ENCODE assay signal across 8 cellular contexts in the genomic region with DNA sequence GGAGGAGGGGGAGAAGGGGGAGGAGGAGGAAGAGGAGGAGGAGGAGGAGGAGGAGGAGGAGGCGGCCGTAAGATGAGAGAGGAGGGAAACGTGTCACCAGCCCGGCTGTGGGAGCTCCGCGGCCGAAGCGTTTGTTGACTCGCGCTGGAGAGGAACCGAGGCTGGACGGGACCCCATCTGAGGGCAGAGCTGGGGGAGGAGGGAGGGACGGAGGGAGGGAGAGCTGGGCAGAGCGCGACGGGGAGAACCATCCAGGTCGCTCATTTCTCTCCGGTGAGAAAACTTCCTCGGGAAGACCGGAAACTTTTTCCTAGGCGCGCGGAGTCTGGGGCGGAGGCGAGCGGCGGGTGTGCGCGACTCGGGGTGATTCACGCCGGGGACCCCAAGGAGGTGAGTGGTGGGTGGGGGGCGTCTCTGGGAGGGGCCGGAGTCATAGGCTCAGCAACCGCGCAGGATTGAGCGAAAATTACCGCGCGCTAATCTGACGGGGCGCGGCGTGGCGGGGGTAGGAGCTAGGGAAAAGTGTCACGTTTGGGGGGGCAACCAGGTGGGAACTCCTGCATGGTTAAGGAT.
DNase-seq lines count a peak whose midpoint lies in the region; ATAC-seq and TF ChIP-seq lines count a peak whose summit lies in the region.

No MANE protein-coding gene starts in this region.

- peak; percentile 18 to 29 for ATAC-seq in natural killer cell treated with Interleukin-12 subunit alpha and Interleukin-12 subunit beta and Interleukin-15 and Interleukin-18, amount 100 ng/mL, for 72 hours
- ATAC-seq in HG02840 (IDR thresholded peaks at IDR 0.05; ENCODE audit: low FRiP score, unreplicated experiment), result no peak

- H3K9me3 ChIP-seq in fibroblast of lung (ENCODE audit: control insufficient read depth, insufficient read depth, low read depth, low read length), result no peaks in the 10 kb centered on the region

- TF ChIP-seq CTCF in fibroblast of lung (conservative IDR thresholded peaks at IDR 0.05 in 1 of 2, IDR thresholded peaks at IDR 0.05 in 1 of 2; ENCODE audit: low read depth in 1 of 2, low read length in 2 of 2), result no peak

- H4K20me1 ChIP-seq in fibroblast of lung (ENCODE audit: control insufficient read depth, extremely low read depth, insufficient read depth, low read length), result no peaks in the 10 kb centered on the region

- H3K4me3 Mint-ChIP-seq in T-helper 1 cell treated with Interleukin-12 subunit alpha and Interleukin-12 subunit beta and Interleukin-4 antibody, amounts not matched to agents 30 μg/mL and 1 μg/mL, for 36 hours, result peak overlapping the region; percentile 94
- peak overlapping the region; percentile 85 for H3K4me3 Mint-ChIP-seq in natural killer cell treated with Interleukin-12 subunit alpha and Interleukin-12 subunit beta and Interleukin-15 and Interleukin-18, amount 100 ng/mL, for 72 hours

- H3K36me3 Mint-ChIP-seq in T-helper 1 cell treated with Interleukin-12 subunit alpha and Interleukin-12 subunit beta and Interleukin-4 antibody, amounts not matched to agents 30 μg/mL and 1 μg/mL, for 36 hours (ENCODE audit: low read depth), result peaks cover 26% of the 10 kb centered on the region
- peaks cover 32% of the 10 kb centered on the region for H3K36me3 Mint-ChIP-seq in natural killer cell treated with Interleukin-12 subunit alpha and Interleukin-12 subunit beta and Interleukin-15 and Interleukin-18, amount 100 ng/mL, for 72 hours

- H3K9ac ChIP-seq in fibroblast of lung (ENCODE audit: insufficient read depth, low read length), result peak overlapping the region; percentile 27

- H3K79me2 ChIP-seq in fibroblast of lung (ENCODE audit: control insufficient read depth, insufficient read depth, low read length), result no peaks in the 10 kb centered on the region

- H3K27me3 ChIP-seq in fibroblast of lung (ENCODE audit: control insufficient read depth, insufficient read depth, low read length), result peaks cover 17% of the 10 kb centered on the region

- peak overlapping the region; percentile 51 for H2AFZ ChIP-seq in fibroblast of lung (ENCODE audit: low read length)

- H3K27ac ChIP-seq in fibroblast of lung (ENCODE audit: insufficient read depth, low read length), result no peak overlapping the region

- H3K36me3 ChIP-seq in fibroblast of lung (ENCODE audit: control insufficient read depth, insufficient read depth, low read length), result no peaks in the 10 kb centered on the region

- H3K27me3 Mint-ChIP-seq in T-helper 1 cell treated with Interleukin-12 subunit alpha and Interleukin-12 subunit beta and Interleukin-4 antibody, amounts not matched to agents 30 μg/mL and 1 μg/mL, for 36 hours (ENCODE audit: low read depth), result peaks cover 43% of the 10 kb centered on the region
- H3K27me3 Mint-ChIP-seq in natural killer cell treated with Interleukin-12 subunit alpha and Interleukin-12 subunit beta and Interleukin-15 and Interleukin-18, amount 100 ng/mL, for 72 hours, result no peaks in the 10 kb centered on the region

- H3K27ac Mint-ChIP-seq in T-helper 1 cell treated with Interleukin-12 subunit alpha and Interleukin-12 subunit beta and Interleukin-4 antibody, amounts not matched to agents 30 μg/mL and 1 μg/mL, for 36 hours, result peak overlapping the region; percentile 85
- H3K27ac Mint-ChIP-seq in natural killer cell treated with Interleukin-12 subunit alpha and Interleukin-12 subunit beta and Interleukin-15 and Interleukin-18, amount 100 ng/mL, for 72 hours, result peak overlapping the region; percentile 98

- H3K4me2 ChIP-seq in fibroblast of lung (ENCODE audit: extremely low read depth, insufficient read depth, low read length), result peak overlapping the region; percentile 87

- no peak for DNase-seq in T-helper 1 cell
- peak; percentile 3 for DNase-seq in T1000 (lab: John Stamatoyannopoulos, UW)
- DNase-seq in fibroblast of lung (ENCODE audit: low read depth in 2 of 2), result peak in 1 of 2 donors; percentile 62
- peak; percentile 69 for DNase-seq in natural killer cell treated with Interleukin-12 subunit alpha and Interleukin-12 subunit beta and Interleukin-15 and Interleukin-18, amount 100 ng/mL, for 72 hours (ENCODE audit: low spot score)
- no peak for DNase-seq in SW 1271 (lab: John Stamatoyannopoulos, UW)
- DNase-seq in NK-92 treated with Interleukin-12 subunit alpha and Interleukin-12 subunit beta, amount 100 ng/mL, for 24 hours (lab: John Stamatoyannopoulos, UW), result no peak

- peak overlapping the region; percentile 49 to 58 (median 53) for H3K4me3 ChIP-seq in fibroblast of lung (replicated peaks in 1 of 4; ENCODE audit: control extremely low read depth in 1 of 4, insufficient read depth in 1 of 4, low read depth in 3 of 4, low read length in 4 of 4)

- H3K4me1 Mint-ChIP-seq in T-helper 1 cell treated with Interleukin-12 subunit alpha and Interleukin-12 subunit beta and Interleukin-4 antibody, amounts not matched to agents 30 μg/mL and 1 μg/mL, for 36 hours (ENCODE audit: low read depth), result peaks cover 41% of the 10 kb centered on the region
- peaks cover 36 to 58% of the 10 kb centered on the region in 2 donors for H3K4me1 Mint-ChIP-seq in natural killer cell treated with Interleukin-12 subunit alpha and Interleukin-12 subunit beta and Interleukin-15 and Interleukin-18, amount 100 ng/mL, for 72 hours (ENCODE audit: low read depth in 2 of 2)

- H3K4me1 ChIP-seq in fibroblast of lung (ENCODE audit: control insufficient read depth, extremely low read depth, insufficient read depth, low read length), result peaks cover 2% of the 10 kb centered on the region

- H3K9me3 Mint-ChIP-seq in T-helper 1 cell treated with Interleukin-12 subunit alpha and Interleukin-12 subunit beta and Interleukin-4 antibody, amounts not matched to agents 30 μg/mL and 1 μg/mL, for 36 hours, result no peaks in the 10 kb centered on the region
- no peaks in the 10 kb centered on the region for H3K9me3 Mint-ChIP-seq in natural killer cell treated with Interleukin-12 subunit alpha and Interleukin-12 subunit beta and Interleukin-15 and Interleukin-18, amount 100 ng/mL, for 72 hours

Comparison
In these comparisons a context has a peak if more than half of its experiments do, and no peak if none do; other contexts are left out.
1. DNase-seq: peak in T1000 (single experiment) and natural killer cell treated with Interleukin-12 subunit alpha and Interleukin-12 subunit beta and Interleukin-15 and Interleukin-18, amount 100 ng/mL, for 72 hours (single experiment); none in T-helper 1 cell (0 of 5), SW 1271 (0 of 2) and NK-92 treated with Interleukin-12 subunit alpha and Interleukin-12 subunit beta, amount 100 ng/mL, for 24 hours (single experiment).